ENCODE assay signal across 12 cellular contexts in genomic region chr3:50624634-50625033, GRCh38. TPM values are rescaled to one million over a fixed set of nuclear protein-coding genes. Genes with fewer than 3 reads are reported as not detected.
DNase-seq lines count a peak whose midpoint lies in the region; ATAC-seq and TF ChIP-seq lines count a peak whose summit lies in the region.
"Had no signal": no experiment of that assay in that cellular context is flagged by ENCODE, and none has a peak within 500 bp of the region (broad histone marks: within the 10 kb centered on the region; RNA-seq: fewer than 3 reads in every experiment).

No MANE protein-coding gene starts in this region.

- peaks cover 93% of the 10 kb centered on the region for H3K4me1 Mint-ChIP-seq in activated naive CD4-positive, alpha-beta T cell treated with anti-CD3 and anti-CD28 coated beads for 36 hours (ENCODE audit: low read depth)
- peaks cover 76% of the 10 kb centered on the region for H3K4me1 Mint-ChIP-seq in stimulated activated memory B cell treated with anti-CD40 and anti-IgM and Interleukin-4, amounts not matched to agents 10 μg/mL and 1 μg/mL and 100 μg/mL, for 72 hours

- H3K36me3 ChIP-seq in RWPE2 (ENCODE audit: low read depth): peaks cover 25% of the 10 kb centered on the region

- H3K4me1 ChIP-seq in RWPE2 (ENCODE audit: insufficient read depth, poor library complexity, severe bottlenecking) (peaks cover 36% of the 10 kb centered on the region), foreskin keratinocyte (peaks cover 46% of the 10 kb centered on the region)

- no peaks in the 10 kb centered on the region for H3K27me3 Mint-ChIP-seq in activated naive CD4-positive, alpha-beta T cell treated with anti-CD3 and anti-CD28 coated beads for 36 hours (ENCODE audit: low read depth)
- no peaks in the 10 kb centered on the region for H3K27me3 Mint-ChIP-seq in stimulated activated memory B cell treated with anti-CD40 and anti-IgM and Interleukin-4, amounts not matched to agents 10 μg/mL and 1 μg/mL and 100 μg/mL, for 72 hours

- H3K27ac ChIP-seq in RWPE2 (ENCODE audit: poor library complexity, severe bottlenecking) (peak overlapping the region; percentile 70), foreskin keratinocyte (no peak overlapping the region)

- H3K9me3 Mint-ChIP-seq in activated naive CD4-positive, alpha-beta T cell treated with anti-CD3 and anti-CD28 coated beads for 36 hours: no peaks in the 10 kb centered on the region
- H3K9me3 Mint-ChIP-seq in stimulated activated memory B cell treated with anti-CD40 and anti-IgM and Interleukin-4, amounts not matched to agents 10 μg/mL and 1 μg/mL and 100 μg/mL, for 72 hours: no peaks in the 10 kb centered on the region
- H3K9me3 Mint-ChIP-seq: nephron progenitor cell had no signal

- intact Hi-C loops in activated naive CD4-positive, alpha-beta T cell treated with anti-CD3 and anti-CD28 coated beads for 36 hours (cut with micrococcal nuclease): loop anchor here (1.0 kb wide), 3 partner anchors 8 to 28 kb away; no protein-coding TSS in a partner anchor

- H3K27me3 ChIP-seq in RWPE2 (ENCODE audit: insufficient read depth, poor library complexity, severe bottlenecking) (no peaks in the 10 kb centered on the region), foreskin keratinocyte (no peaks in the 10 kb centered on the region)

- peaks cover 38% of the 10 kb centered on the region for H3K36me3 Mint-ChIP-seq in activated naive CD4-positive, alpha-beta T cell treated with anti-CD3 and anti-CD28 coated beads for 36 hours (ENCODE audit: low read depth)
- peaks cover 32% of the 10 kb centered on the region for H3K36me3 Mint-ChIP-seq in stimulated activated memory B cell treated with anti-CD40 and anti-IgM and Interleukin-4, amounts not matched to agents 10 μg/mL and 1 μg/mL and 100 μg/mL, for 72 hours

- TF ChIP-seq CTCF in RWPE2 (IDR thresholded peaks at IDR 0.05; ENCODE audit: poor library complexity, severe bottlenecking) (no peak), foreskin keratinocyte (conservative IDR thresholded peaks at IDR 0.05) (no peak)

- no peak for DNase-seq in activated naive CD4-positive, alpha-beta T cell treated with anti-CD3 and anti-CD28 coated beads for 36 hours
- no peak for DNase-seq in activated naive CD4-positive, alpha-beta T cell treated with Interleukin-2 at 50 U/mL for 16 hours
- DNase-seq in RWPE2 (ENCODE audit: low spot score) (no peak), foreskin keratinocyte (peak; percentile 71 to 87), Ammon's horn (ENCODE audit: low spot score) (no peak), NCI-H774 (lab: John Stamatoyannopoulos, UW) (no peak)
- DNase-seq in stimulated activated CD4-positive, alpha-beta T cell treated with anti-CD3 and anti-CD28 coated beads, Interleukin-4, amount 100 ng/mL, for 24 hours: no peak
- DNase-seq: hippocampal formation, nephron progenitor cell had no signal

- H3K4me3 Mint-ChIP-seq in activated naive CD4-positive, alpha-beta T cell treated with anti-CD3 and anti-CD28 coated beads for 36 hours: peak overlapping the region; percentile 62
- no peak overlapping the region for H3K4me3 Mint-ChIP-seq in stimulated activated memory B cell treated with anti-CD40 and anti-IgM and Interleukin-4, amounts not matched to agents 10 μg/mL and 1 μg/mL and 100 μg/mL, for 72 hours
- H3K4me3 Mint-ChIP-seq: nephron progenitor cell had no signal

- peak; percentile 89 for ATAC-seq in RWPE2 (ENCODE audit: low read depth)
- ATAC-seq in foreskin keratinocyte: peak; percentile 69
- no peak for ATAC-seq in stimulated activated memory B cell treated with anti-CD40 and anti-IgM and Interleukin-4, amounts not matched to agents 10 μg/mL and 1 μg/mL and 100 μg/mL, for 72 hours
- ATAC-seq: SK-N-SH treated with all-trans-retinoic acid at 6 μM for 48 hours had no signal

- no peak overlapping the region for H3K4me3 ChIP-seq in RWPE2 (ENCODE audit: severe bottlenecking)

- H3K9me3 ChIP-seq in RWPE2 (ENCODE audit: severe bottlenecking): no peaks in the 10 kb centered on the region

- peak overlapping the region; percentile 91 for H3K27ac Mint-ChIP-seq in activated naive CD4-positive, alpha-beta T cell treated with anti-CD3 and anti-CD28 coated beads for 36 hours
- H3K27ac Mint-ChIP-seq in stimulated activated memory B cell treated with anti-CD40 and anti-IgM and Interleukin-4, amounts not matched to agents 10 μg/mL and 1 μg/mL and 100 μg/mL, for 72 hours: peak overlapping the region; percentile 57

- CTCF ChIA-PET in activated naive CD4-positive, alpha-beta T cell treated with anti-CD3 and anti-CD28 coated beads for 36 hours (lab: Charles Lee): interaction anchor here (0.6 to 13.4 kb wide), 5 partner anchors 9 to 55 kb away, joined by 3 to 376 read pairs (median 15); partner anchors contain the start of genes C3orf18 and HEMK1

RNA-seq across cellular contexts. Expression of gene MAPKAPK3, which starts 7.7 kb away (rescaled TPM):
- total RNA-seq in activated naive CD4-positive, alpha-beta T cell treated with anti-CD3 and anti-CD28 coated beads for 36 hours: 100 to 1,000 TPM; 105 to 106 TPM
- 115 and 118 TPM in 2 replicates for total RNA-seq in foreskin keratinocyte
- 104 and 110 TPM in 2 replicates for polyA plus RNA-seq in foreskin keratinocyte

RNA-seq across cellular contexts. Expression of gene CISH, which starts 13.1 kb away (rescaled TPM):
- total RNA-seq in activated naive CD4-positive, alpha-beta T cell treated with anti-CD3 and anti-CD28 coated beads for 36 hours: 100 to 1,000 TPM; 136 to 138 TPM
- total RNA-seq in foreskin keratinocyte: 5.7 and 6.2 TPM in 2 replicates
- 5.9 and 7.3 TPM in 2 replicates for polyA plus RNA-seq in foreskin keratinocyte

RNA-seq across cellular contexts. Expression of gene DOCK3, which starts 50.1 kb away (rescaled TPM):
- total RNA-seq in activated naive CD4-positive, alpha-beta T cell treated with anti-CD3 and anti-CD28 coated beads for 36 hours: 1 to 10 TPM; 1.6 to 1.7 TPM
- total RNA-seq in foreskin keratinocyte: 0.03 and 0.04 TPM in 2 replicates
- 0.02 TPM in 2 replicates for polyA plus RNA-seq in foreskin keratinocyte
- total RNA-seq: dermis blood vessel endothelial cell had no signal

RNA-seq across cellular contexts. Expression of gene HEMK1, which starts 55.3 kb away (rescaled TPM):
- total RNA-seq in activated naive CD4-positive, alpha-beta T cell treated with anti-CD3 and anti-CD28 coated beads for 36 hours: 10 to 100 TPM; 27.0 to 30.4 TPM
- 20.5 and 24.5 TPM in 2 replicates for total RNA-seq in foreskin keratinocyte
- polyA plus RNA-seq in foreskin keratinocyte: 23.5 and 26.5 TPM in 2 replicates

RNA-seq across cellular contexts. Expression of gene C3orf18, which starts 57.1 kb away (rescaled TPM):
- total RNA-seq in activated naive CD4-positive, alpha-beta T cell treated with anti-CD3 and anti-CD28 coated beads for 36 hours: 1 to 10 TPM; 3.1 to 3.8 TPM
- 5.0 and 5.4 TPM in 2 replicates for total RNA-seq in foreskin keratinocyte
- polyA plus RNA-seq in foreskin keratinocyte: 3.8 and 4.0 TPM in 2 replicates

Comparison
In these comparisons a context has a peak if more than half of its experiments do, and no peak if none do; other contexts are left out.
1. DNase-seq: peak in foreskin keratinocyte (2 of 2); none in activated naive CD4-positive, alpha-beta T cell treated with anti-CD3 and anti-CD28 coated beads for 36 hours (single experiment), activated naive CD4-positive, alpha-beta T cell treated with Interleukin-2 at 50 U/mL for 16 hours (single experiment), RWPE2 (single experiment), Ammon's horn (single experiment), NCI-H774 (single experiment) and stimulated activated CD4-positive, alpha-beta T cell treated with anti-CD3 and anti-CD28 coated beads, Interleukin-4, amount 100 ng/mL, for 24 hours (single experiment).
2. RNA of gene CISH, which starts 13.1 kb away (total RNA-seq): 136 to 138 TPM in activated naive CD4-positive, alpha-beta T cell treated with anti-CD3 and anti-CD28 coated beads for 36 hours; 5.7 to 6.2 TPM in foreskin keratinocyte; every median in the first group is over 10 times any median in the second.